In genomic region chr16:977096-977701, GRCh38 we compare ENCODE assay signal across 18 cellular contexts. TPM values are rescaled to one million over a fixed set of nuclear protein-coding genes. Genes with fewer than 3 reads are reported as not detected.
DNase-seq lines count a peak whose midpoint lies in the region; ATAC-seq, FAIRE-seq and TF ChIP-seq lines count a peak whose summit lies in the region.
"Had no signal": no experiment of that assay in that cellular context is flagged by ENCODE, and none has a peak within 500 bp of the region (broad histone marks: within the 10 kb centered on the region; RNA-seq: fewer than 3 reads in every experiment).

No MANE protein-coding gene starts in this region.

- DNase-seq in HepG2 (ENCODE audit: low spot score) (no peak), right lobe of liver (no peak), hypothalamus (lab: John Stamatoyannopoulos, UW) (peak in 49 of 51 donors; percentile 26 to 94 (median 82)), prostate gland (ENCODE audit: low spot score) (peak; percentile 36), AG20443 (ENCODE audit: low spot score) (no peak), natural killer cell (no peak), NCI-H1417 (lab: John Stamatoyannopoulos, UW) (no peak)
- DNase-seq in stimulated activated CD4-positive, alpha-beta T cell treated with anti-CD3 and anti-CD28 coated beads, Interleukin-4, amount 100 ng/mL, for 1 hour = no peak
- DNase-seq: ACHN; activated CD4-positive, alpha-beta T cell treated with anti-CD3 and anti-CD28 coated beads, Interleukin-2, amount 50 U/mL, for 48 hours; activated T-cell treated with anti-CD3 and anti-CD28 coated beads, Interleukin-2, amount 50 U/mL, for 72 hours; erythroblast; GOT3; MG63; NCI-H1930; NCI-H526 treated with DMSO at 0.1 percent for 48 hours; Peyer's patch; trophoblast cell had no signal

- in situ Hi-C loops in HepG2 (cut with HindIII; ENCODE audit: extremely low pct_ligation_motif_present, low pct_unique_long_range_greater_than_20kb) = no loop called here

- ATAC-seq in HepG2 (no peak), right lobe of liver (no peak), natural killer cell (no peak)
- ATAC-seq: activated T-cell treated with anti-CD3 and anti-CD28 coated beads, Interleukin-2, amount 50 U/mL, for 72 hours had no signal

- no peak overlapping the region for H3K4me3 Mint-ChIP-seq in natural killer cell
- H3K4me3 Mint-ChIP-seq: activated T-cell treated with anti-CD3 and anti-CD28 coated beads, Interleukin-2, amount 50 U/mL, for 72 hours had no signal

- no peaks in the 10 kb centered on the region for H3K79me2 ChIP-seq in HepG2 (ENCODE audit: insufficient read depth, low read length)

- H3K27ac ChIP-seq in HepG2 (ENCODE audit: extremely low read length, insufficient read depth, low read length) (no peak overlapping the region), right lobe of liver (no peak overlapping the region), prostate gland (peak overlapping the region in 1 of 2 donors; percentile 30)
- H3K27ac ChIP-seq: Peyer's patch had no signal

- CTCF ChIA-PET in HepG2 (lab: Yijun Ruan, JAX; ENCODE audit: low intra/inter-chr PET ratio, low total read pairs) = no interaction called here

- 11% methylated on average over 16 of the region's 28 CpGs for WGBS in HepG2 (ENCODE audit: low lambda C conversion rate)
- 80% methylated on average over 1 of the region's 28 CpGs for WGBS in right lobe of liver (ENCODE audit: insufficient coverage, low coverage, low lambda C conversion rate, missing lambda C conversion rate)
- WGBS in prostate gland = 18% methylated on average over 19 of the region's 28 CpGs

- no peak overlapping the region for H2AFZ ChIP-seq in HepG2 (ENCODE audit: low read length)

- no TSS peak for BruUV-seq in HepG2 (replicated peaks; lab: Mats Ljungman, UMichigan)

- H3K9me3 ChIP-seq in HepG2 (ENCODE audit: low read length) = no peaks in the 10 kb centered on the region
- H3K9me3 ChIP-seq in right lobe of liver = no peaks in the 10 kb centered on the region
- no peaks in the 10 kb centered on the region for H3K9me3 ChIP-seq in prostate gland
- H3K9me3 ChIP-seq: MG63, Peyer's patch had no signal

- TF ChIP-seq POLR2A in HepG2 (IDR thresholded peaks at IDR 0.05; ENCODE audit: insufficient read depth in 1 of 2, low read depth in 2 of 2, low read length in 2 of 2) (no peak), right lobe of liver (IDR thresholded peaks at IDR 0.05) (no peak), prostate gland (IDR thresholded peaks at IDR 0.05) (no peak)

- TF ChIP-seq EP300 in HepG2 (IDR thresholded peaks at IDR 0.05; ENCODE audit: low read depth in 2 of 2, low read length in 2 of 2) = no peak
- no peak for TF ChIP-seq EP300 in HepG2 (CRISPR knock-in tag; IDR thresholded peaks at IDR 0.05; ENCODE audit: borderline replicate concordance)

- H3K36me3 ChIP-seq in HepG2 (replicated peaks in 1 of 2; ENCODE audit: control insufficient read depth in 1 of 2, insufficient read depth in 2 of 2, low read length in 2 of 2) (no peaks in the 10 kb centered on the region), right lobe of liver (no peaks in the 10 kb centered on the region), prostate gland (no peaks in the 10 kb centered on the region)
- H3K36me3 ChIP-seq: MG63, Peyer's patch had no signal

- peak overlapping the region; percentile 41 for H3K4me2 ChIP-seq in HepG2 (ENCODE audit: low read depth, low read length)

- no peaks in the 10 kb centered on the region for H3K36me3 Mint-ChIP-seq in natural killer cell

- H3K27ac Mint-ChIP-seq in natural killer cell = no peak overlapping the region
- H3K27ac Mint-ChIP-seq: activated T-cell treated with anti-CD3 and anti-CD28 coated beads, Interleukin-2, amount 50 U/mL, for 72 hours had no signal

- H4K20me1 ChIP-seq in HepG2 (ENCODE audit: insufficient read depth, low read length) = no peaks in the 10 kb centered on the region

- FAIRE-seq in HepG2 (lab: Jason Lieb, UNC) = no peak

- intact Hi-C loops in HepG2 (cut with micrococcal nuclease; ENCODE audit: unreplicated experiment) = no loop called here
- intact Hi-C loops in right lobe of liver (cut with DNase I) = no loop called here
- intact Hi-C loops in prostate gland (cut with DNase I) = no loop called here
- intact Hi-C loops in natural killer cell (cut with micrococcal nuclease) = no loop called here

- H3K4me1 ChIP-seq in HepG2 (ENCODE audit: insufficient read depth, low read length) (peaks cover 51% of the 10 kb centered on the region), right lobe of liver (peaks cover 0 to 11% (median 0%) of the 10 kb centered on the region in 4 donors), prostate gland (replicated peaks) (peaks cover 12% of the 10 kb centered on the region)

- H3K4me1 Mint-ChIP-seq in natural killer cell = peaks cover 5 to 6% of the 10 kb centered on the region in 2 donors

- H3K27me3 ChIP-seq in HepG2 (ENCODE audit: control insufficient read depth in 1 of 2, insufficient read depth in 2 of 2, low read length in 2 of 2) = peaks cover 20 to 74% of the 10 kb centered on the region in 2 experiments
- peaks cover 0 to 7% of the 10 kb centered on the region in 2 donors for H3K27me3 ChIP-seq in right lobe of liver
- no peaks in the 10 kb centered on the region for H3K27me3 ChIP-seq in prostate gland (replicated peaks; ENCODE audit: insufficient read depth)

- TF ChIP-seq CTCF in HepG2 (CRISPR knock-in tag; IDR thresholded peaks at IDR 0.05) (no peak), right lobe of liver (IDR thresholded peaks at IDR 0.05) (no peak), prostate gland (IDR thresholded peaks at IDR 0.05) (no peak), natural killer cell (IDR thresholded peaks at IDR 0.05) (no peak)

- no peak overlapping the region for H3K9ac ChIP-seq in HepG2 (ENCODE audit: insufficient read depth, low read depth, low read length)

- POLR2A ChIA-PET in HepG2 (lab: Yijun Ruan, JAX) = no interaction called here

- H3K4me3 ChIP-seq in HepG2 (replicated peaks in 1 of 3; ENCODE audit: insufficient read depth in 1 of 3, low read depth in 2 of 3, low read length in 3 of 3) (peak overlapping the region in 1 of 3 experiments; percentile 23; a peak in 1 of 6 replicates), right lobe of liver (no peak overlapping the region), prostate gland (no peak overlapping the region)
- H3K4me3 ChIP-seq: MG63, Peyer's patch had no signal

- peaks cover 0 to 18% of the 10 kb centered on the region in 2 donors for H3K27me3 Mint-ChIP-seq in natural killer cell (ENCODE audit: low read depth in 2 of 2)

- H3K9me3 Mint-ChIP-seq in natural killer cell = no peaks in the 10 kb centered on the region
- H3K9me3 Mint-ChIP-seq: activated T-cell treated with anti-CD3 and anti-CD28 coated beads, Interleukin-2, amount 50 U/mL, for 72 hours had no signal

- no peak for TF ChIP-seq RAD21 in HepG2 (CRISPR knock-in tag; IDR thresholded peaks at IDR 0.05)

RNA-seq across cellular contexts. Expression of gene SOX8, which starts 4.4 kb away (rescaled TPM):
- total RNA-seq in HepG2 (2016; rRNA removed; fragmentation: Illumina TruSeq; extraction: Trizol) (0.15 and 0.20 TPM in 2 replicates), right lobe of liver (under 1 TPM in 3 of 6 experiments, not detected in 3; 0.07 to 0.13 (median 0.09) TPM), prostate gland (10 to 100 TPM in 1 of 2 donors, under 1 TPM in 1; 0.59 to 11.9 TPM), natural killer cell (not detected)
- total RNA-seq in HepG2 (2016; cell fraction: cytosol; rRNA removed; fragmentation: Illumina TruSeq; extraction: Trizol; ENCODE audit: low read depth) = not detected in 2 replicates
- total RNA-seq in HepG2 (2016; cell fraction: insoluble cytoplasmic fraction; rRNA removed; fragmentation: Illumina TruSeq; extraction: Trizol) = 0.21 and 0.28 TPM in 2 replicates
- 0.19 and 0.31 TPM in 2 replicates for total RNA-seq in HepG2 (2016; cell fraction: membrane; rRNA removed; fragmentation: Illumina TruSeq; extraction: Trizol)
- 0.22 TPM in 1 of 2 replicates, not detected in the other for total RNA-seq in HepG2 (2016; cell fraction: nucleus; rRNA removed; fragmentation: Illumina TruSeq; extraction: Trizol)
- polyA plus RNA-seq in HepG2 (2011; rRNA removed) = 0.28 and 0.34 TPM in 2 replicates
- polyA plus RNA-seq in HepG2 (2011; cell fraction: cytosol; rRNA removed) = 0.32 and 0.42 TPM in 2 replicates
- polyA plus RNA-seq in HepG2 (2011; cell fraction: nucleus; rRNA removed) = 3.2 and 3.6 TPM in 2 replicates
- 0.25 and 0.61 TPM in 2 replicates for polyA plus RNA-seq in HepG2 (2012)
- 0.06 and 0.08 TPM in 2 replicates for polyA plus RNA-seq in HepG2 (2016; cell fraction: cytosol; fragmentation: Illumina TruSeq; extraction: Trizol; ENCODE audit: low read depth)
- 0.33 and 0.39 TPM in 2 replicates for polyA plus RNA-seq in HepG2 (2016; cell fraction: insoluble cytoplasmic fraction; fragmentation: Illumina TruSeq; extraction: Trizol; ENCODE audit: low read depth)
- polyA plus RNA-seq in HepG2 (2016; cell fraction: membrane; fragmentation: Illumina TruSeq; extraction: Trizol; ENCODE audit: low read depth) = 0.20 TPM in 1 of 2 replicates, not detected in the other
- polyA plus RNA-seq in HepG2 (2016; cell fraction: nucleus; fragmentation: Illumina TruSeq; extraction: Trizol; ENCODE audit: insufficient read depth, low read depth) = 0.55 and 0.61 TPM in 2 replicates
- polyA minus RNA-seq in HepG2 (2011; rRNA and poly(A)+ RNA removed; ENCODE audit: low replicate concordance) = 0.09 and 0.42 TPM in 2 replicates
- 0.30 TPM in 1 of 2 replicates, not detected in the other for polyA minus RNA-seq in HepG2 (2011; cell fraction: cytosol; rRNA and poly(A)+ RNA removed)
- 0.25 and 0.39 TPM in 2 replicates for polyA minus RNA-seq in HepG2 (2011; cell fraction: nucleus; rRNA and poly(A)+ RNA removed)

RNA-seq across cellular contexts. Expression of gene LMF1, which starts 6.4 kb away (rescaled TPM):
- total RNA-seq in HepG2 (2016; rRNA removed; fragmentation: Illumina TruSeq; extraction: Trizol) (2.3 and 6.8 TPM in 2 replicates), right lobe of liver (10 to 100 TPM; 10.9 to 20.0 (median 13.8) TPM), prostate gland (10 to 100 TPM; 86.1 to 87.5 TPM), natural killer cell (10 to 100 TPM; 28.2 to 42.2 (median 41.2) TPM)
- 23.4 and 25.3 TPM in 2 replicates for total RNA-seq in HepG2 (2016; cell fraction: cytosol; rRNA removed; fragmentation: Illumina TruSeq; extraction: Trizol; ENCODE audit: low read depth)
- total RNA-seq in HepG2 (2016; cell fraction: insoluble cytoplasmic fraction; rRNA removed; fragmentation: Illumina TruSeq; extraction: Trizol) = 1.7 and 5.9 TPM in 2 replicates
- 6.7 and 7.2 TPM in 2 replicates for total RNA-seq in HepG2 (2016; cell fraction: membrane; rRNA removed; fragmentation: Illumina TruSeq; extraction: Trizol)
- 6.8 and 8.9 TPM in 2 replicates for total RNA-seq in HepG2 (2016; cell fraction: nucleus; rRNA removed; fragmentation: Illumina TruSeq; extraction: Trizol)
- polyA plus RNA-seq in HepG2 (2011; rRNA removed) = 8.5 and 13.7 TPM in 2 replicates
- polyA plus RNA-seq in HepG2 (2011; cell fraction: cytosol; rRNA removed) = 6.6 and 9.1 TPM in 2 replicates
- 21.9 and 22.4 TPM in 2 replicates for polyA plus RNA-seq in HepG2 (2011; cell fraction: nucleus; rRNA removed)
- polyA plus RNA-seq in HepG2 (2012) = 7.4 and 13.7 TPM in 2 replicates
- polyA plus RNA-seq in HepG2 (2016; cell fraction: cytosol; fragmentation: Illumina TruSeq; extraction: Trizol; ENCODE audit: low read depth) = 1.2 and 1.4 TPM in 2 replicates
- polyA plus RNA-seq in HepG2 (2016; cell fraction: insoluble cytoplasmic fraction; fragmentation: Illumina TruSeq; extraction: Trizol; ENCODE audit: low read depth) = 1.7 and 1.8 TPM in 2 replicates
- polyA plus RNA-seq in HepG2 (2016; cell fraction: membrane; fragmentation: Illumina TruSeq; extraction: Trizol; ENCODE audit: low read depth) = 1.1 and 1.4 TPM in 2 replicates
- 9.6 and 11.1 TPM in 2 replicates for polyA plus RNA-seq in HepG2 (2016; cell fraction: nucleus; fragmentation: Illumina TruSeq; extraction: Trizol; ENCODE audit: insufficient read depth, low read depth)
- polyA minus RNA-seq in HepG2 (2011; rRNA and poly(A)+ RNA removed; ENCODE audit: low replicate concordance) = 30.2 and 40.1 TPM in 2 replicates
- 10.7 and 15.0 TPM in 2 replicates for polyA minus RNA-seq in HepG2 (2011; cell fraction: cytosol; rRNA and poly(A)+ RNA removed)
- 13.4 and 17.4 TPM in 2 replicates for polyA minus RNA-seq in HepG2 (2011; cell fraction: nucleus; rRNA and poly(A)+ RNA removed)

Comparison
In these comparisons a context has a peak if more than half of its experiments do, and no peak if none do; other contexts are left out.
1. DNase-seq: peak in hypothalamus (49 of 51) and prostate gland (single experiment); none in HepG2 (single experiment), right lobe of liver (0 of 3), stimulated activated CD4-positive, alpha-beta T cell treated with anti-CD3 and anti-CD28 coated beads, Interleukin-4, amount 100 ng/mL, for 1 hour (single experiment), AG20443 (single experiment), natural killer cell (single experiment) and NCI-H1417 (0 of 3).